Comparison of ENCODE assay signal across 22 cellular contexts in genomic region chr14:34363733-34364134, GRCh38.
DNase-seq lines count a peak whose midpoint lies in the region; ATAC-seq and TF ChIP-seq lines count a peak whose summit lies in the region.
"Had no signal": no experiment of that assay in that cellular context is flagged by ENCODE, and none has a peak within 500 bp of the region (broad histone marks: within the 10 kb centered on the region; RNA-seq: fewer than 3 reads in every experiment).

No MANE protein-coding gene starts in this region.

- no peaks in the 10 kb centered on the region for H3K36me3 ChIP-seq in lung (ENCODE audit: control insufficient read depth in 2 of 2, insufficient read depth in 2 of 2, low read length in 2 of 2)
- H3K36me3 ChIP-seq: BLaER1 treated with 17β-estradiol and CSF1 and Interleukin-3, amounts not matched to agents 10 nM and 100 nM; cardiac muscle cell; gastrocnemius medialis; ovary had no signal

- TF ChIP-seq POLR2A in NB4 (IDR thresholded peaks at IDR 0.05; ENCODE audit: extremely low read depth, insufficient read length): no peak

- H3K4me3 ChIP-seq in NB4 (ENCODE audit: low read depth, low read length) (no peak overlapping the region), choroid plexus epithelial cell (ENCODE audit: low read depth, low read length) (no peak overlapping the region), lung (no peak overlapping the region)
- H3K4me3 ChIP-seq: BLaER1 treated with 17β-estradiol and CSF1 and Interleukin-3, amounts not matched to agents 10 nM and 100 nM; cardiac muscle cell; gastrocnemius medialis; ovary; SK-N-MC had no signal

- 20 to 41% methylated on average over 6 of the region's 6 CpGs for WGBS in lung, 2 donors

- POLR2A ChIA-PET in GM10248 (lab: Yijun Ruan, JAX): no interaction called here

- ATAC-seq in lung (ENCODE audit: insufficient read depth, low FRiP score) (peak; percentile 39), GM21526 (IDR thresholded peaks at IDR 0.05; ENCODE audit: low FRiP score, unreplicated experiment) (no peak), left lobe of liver (no peak)
- ATAC-seq: gastrocnemius medialis; stimulated activated naive B cell treated with anti-CD40 and anti-IgM and Interleukin-4, amounts not matched to agents 10 μg/mL and 1 μg/mL and 100 μg/mL, for 72 hours had no signal

- CTCF ChIA-PET in GM10248 (lab: Yijun Ruan, JAX): interaction anchor here (0.7 to 4.1 kb wide), 5 partner anchors 10 to 42 kb away, joined by 3 to 11 read pairs (median 4); no protein-coding TSS in a partner anchor

- no peaks in the 10 kb centered on the region for H3K9me3 ChIP-seq in lung (ENCODE audit: control insufficient read depth in 2 of 2, insufficient read depth in 1 of 2, low read length in 1 of 2)
- H3K9me3 ChIP-seq: BLaER1 treated with 17β-estradiol and CSF1 and Interleukin-3, amounts not matched to agents 10 nM and 100 nM; gastrocnemius medialis; ovary had no signal

- TF ChIP-seq CTCF in NB4 (IDR thresholded peaks at IDR 0.05; ENCODE audit: low read depth, low read length) (no peak), choroid plexus epithelial cell (conservative IDR thresholded peaks at IDR 0.05; ENCODE audit: low read depth, low read length) (no peak), lung (IDR thresholded peaks at IDR 0.05; ENCODE audit: control extremely low read depth, extremely low read depth) (no peak), GM10248 (IDR thresholded peaks at IDR 0.05; ENCODE audit: control extremely low read depth, extremely low read depth, low read depth, missing control alignments) (no peak)

- H3K4me1 ChIP-seq in lung (ENCODE audit: control insufficient read depth in 2 of 2, insufficient read depth in 2 of 2, low read length in 2 of 2): peaks cover 0 to 3% of the 10 kb centered on the region in 2 donors
- H3K4me1 ChIP-seq: gastrocnemius medialis had no signal

- peak overlapping the region in 1 of 2 donors; percentile 32 for H3K27ac ChIP-seq in lung (ENCODE audit: low read depth in 1 of 2, low read length in 1 of 2)
- H3K27ac ChIP-seq: BLaER1 treated with 17β-estradiol and CSF1 and Interleukin-3, amounts not matched to agents 10 nM and 100 nM; cardiac muscle cell; gastrocnemius medialis; ovary; SK-N-MC; VCaP had no signal

- DNase-seq in Daoy (ENCODE audit: low read depth): peak; percentile 21
- peak; percentile 41 for DNase-seq in NB4 (ENCODE audit: low read depth)
- DNase-seq in choroid plexus epithelial cell (ENCODE audit: low read depth): peak; percentile 36
- no peak for DNase-seq in lung (ENCODE audit: low spot score)
- DNase-seq in GM10248 (ENCODE audit: extremely low spot score): no peak
- no peak for DNase-seq in left lobe of liver (ENCODE audit: low spot score)
- DNase-seq: activated gamma-delta T cell treated with Interleukin-2 at 50 U/mL for 16 hours; DMS79; effector CD8-positive, alpha-beta T cell; gastrocnemius medialis; HCEC 1CT; immature natural killer cell; IMR-90; NCI-H1105 treated with DMSO at 0.1 percent for 48 hours; NCI-H345; ovary; stimulated activated naive B cell treated with anti-CD40 and anti-IgM and Interleukin-4, amounts not matched to agents 10 μg/mL and 1 μg/mL and 100 μg/mL, for 72 hours had no signal

- H3K27me3 ChIP-seq in lung (ENCODE audit: control insufficient read depth, insufficient read depth): no peaks in the 10 kb centered on the region
- H3K27me3 ChIP-seq: BLaER1 treated with 17β-estradiol and CSF1 and Interleukin-3, amounts not matched to agents 10 nM and 100 nM; cardiac muscle cell; gastrocnemius medialis; ovary had no signal

Comparison
In these comparisons a context has a peak if more than half of its experiments do, and no peak if none do; other contexts are left out.
1. DNase-seq: peak in Daoy (single experiment), NB4 (single experiment) and choroid plexus epithelial cell (single experiment); none in lung (single experiment), GM10248 (single experiment) and left lobe of liver (single experiment).